ENCODE assay signal across 8 cellular contexts in the genomic region with DNA sequence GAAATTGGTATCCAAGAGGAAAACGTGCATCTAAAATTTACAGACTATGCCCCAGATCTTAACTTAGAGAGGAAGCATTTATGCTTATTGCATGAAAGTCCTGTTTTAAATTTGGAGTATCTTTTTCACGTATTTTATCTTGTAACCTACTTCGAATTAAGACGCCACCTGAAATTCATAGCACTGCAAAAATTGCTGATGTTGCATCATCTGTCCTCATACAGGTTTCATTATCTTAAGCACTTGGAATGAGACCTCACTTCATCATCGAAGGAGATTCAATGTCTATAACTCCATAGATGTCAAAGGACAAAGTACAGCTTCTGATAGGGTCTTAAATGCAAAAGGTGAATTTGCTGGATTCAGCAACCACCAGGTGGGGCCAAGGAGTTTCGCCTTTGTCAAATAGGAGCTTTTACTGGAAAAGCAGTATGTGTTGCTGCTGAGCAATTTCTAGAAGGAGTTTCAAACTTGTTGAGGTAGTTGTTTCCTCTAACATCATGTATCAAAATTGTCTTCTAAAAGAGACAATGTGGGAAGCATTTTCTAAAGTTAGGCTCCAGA.
DNase-seq lines count a peak whose midpoint lies in the region; ATAC-seq, FAIRE-seq and TF ChIP-seq lines count a peak whose summit lies in the region.

No MANE protein-coding gene starts in this region.

- 0 out of 2 replicates have a peak, but pooled peaks cover 4% of the 10 kb centered on the region for H3K27me3 ChIP-seq in HCT116 (ENCODE audit: insufficient read depth, low read length)

- TF ChIP-seq CTCF in HCT116 (IDR thresholded peaks at IDR 0.05 in 2 of 3, conservative IDR thresholded peaks at IDR 0.05 in 1 of 3; ENCODE audit: borderline replicate concordance in 1 of 3, insufficient read depth in 1 of 3, low read depth in 2 of 3, low read length in 2 of 3) = peak; percentile 40 to 76 (median 75); a peak in 5 of 6 replicates
- peak; percentile 41 for TF ChIP-seq CTCF in RWPE1 (conservative IDR thresholded peaks at IDR 0.05; ENCODE audit: low read depth)
- no peak for TF ChIP-seq CTCF in lower leg skin (IDR thresholded peaks at IDR 0.05)

- H3K4me2 ChIP-seq in HCT116 (ENCODE audit: low read length) = no peak overlapping the region

- RAD21 ChIA-PET in HCT116 (lab: Charles Lee; ENCODE audit: low non-redundant PET in 1 of 2, low total read pairs in 2 of 2, uncharacterized antibody in 2 of 2, unreplicated experiment in 2 of 2) = no interaction called here

- peak; percentile 50 for TF ChIP-seq RAD21 in HCT116 (IDR thresholded peaks at IDR 0.05; ENCODE audit: low read depth)

- H4K20me1 ChIP-seq in HCT116 (ENCODE audit: insufficient read depth) = no peaks in the 10 kb centered on the region

- H3K79me2 ChIP-seq in HCT116 (ENCODE audit: insufficient read depth, low read length) = no peaks in the 10 kb centered on the region

- intact Hi-C loops in HCT116 (cut with micrococcal nuclease) = loop anchor here (1.0 to 5.0 kb wide), 2 partner anchors 55 to 1440 kb away; no protein-coding TSS in a partner anchor
- intact Hi-C loops in lower leg skin (cut with DNase I; ENCODE audit: low total_unique reads) = no loop called here

- H3K4me3 ChIP-seq in HCT116 (replicated peaks in 1 of 2; ENCODE audit: low read depth in 1 of 2, low read length in 2 of 2) (no peak overlapping the region), lower leg skin (ENCODE audit: low read depth, poor library complexity, severe bottlenecking) (no peak overlapping the region)

- no TSS peak for BruUV-seq in HCT116 (replicated peaks; lab: Mats Ljungman, UMichigan)

- H3K9ac ChIP-seq in HCT116 (ENCODE audit: low read length) = no peak overlapping the region

- no peaks in the 10 kb centered on the region for H3K9me3 ChIP-seq in HCT116 (ENCODE audit: control insufficient read depth in 1 of 2, insufficient read depth in 1 of 2, low read depth in 1 of 2, low read length in 2 of 2)

- FAIRE-seq in frontal cortex (lab: Jason Lieb, UNC) = no peak

- WGBS in lower leg skin, 2 donors = 70 to 73% methylated on average over 6 of the region's 6 CpGs

- H2AFZ ChIP-seq in HCT116 (ENCODE audit: low read depth, low read length, poor library complexity, severe bottlenecking) = no peak overlapping the region

- peak; percentile 74 for ATAC-seq in HCT116
- ATAC-seq in HG03159 (IDR thresholded peaks at IDR 0.05; ENCODE audit: unreplicated experiment) = no peak

- no peaks in the 10 kb centered on the region for H3K4me1 ChIP-seq in HCT116 (ENCODE audit: control insufficient read depth in 1 of 2, insufficient read depth in 2 of 2, low read length in 2 of 2)

- H3K27ac ChIP-seq in HCT116 (ENCODE audit: low read depth, low read length) (no peak overlapping the region), RWPE1 (no peak overlapping the region)

- CTCF ChIA-PET in HCT116 (lab: Charles Lee) (interaction anchor here (0.5 to 3.0 kb wide), 10 partner anchors 12 to 1440 kb away, joined by 3 to 23 read pairs (median 5); no protein-coding TSS in a partner anchor), RWPE1 (lab: Yijun Ruan, JAX) (interaction anchor here (0.6 to 1.1 kb wide), 7 partner anchors 9 to 312 kb away, joined by 3 to 5 read pairs (median 4); no protein-coding TSS in a partner anchor)

- DNase-seq in AG20443 (ENCODE audit: low spot score) (peak; percentile 23), HCT116 (ENCODE audit: low read depth, low spot score) (peak; percentile 39), RWPE1 (ENCODE audit: low spot score) (peak; percentile 21), hepatic stellate cell (ENCODE audit: low spot score) (peak; percentile 15), C1 segment of cervical spinal cord (lab: John Stamatoyannopoulos, UW) (no peak), lower leg skin (ENCODE audit: low spot score in 2 of 2) (no peak), frontal cortex (ENCODE audit: low spot score in 2 of 2) (no peak)

- H3K9me2 ChIP-seq in HCT116 (ENCODE audit: insufficient read depth) = no peaks in the 10 kb centered on the region

- POLR2A ChIA-PET in HCT116 (lab: Charles Lee) = no interaction called here
- POLR2A ChIA-PET in RWPE1 (lab: Yijun Ruan, JAX; ENCODE audit: low non-redundant PET) = no interaction called here

- no peak for TF ChIP-seq POLR2A in HCT116 (IDR thresholded peaks at IDR 0.05; ENCODE audit: borderline replicate concordance, extremely low read depth, insufficient read depth, insufficient read length)
- TF ChIP-seq POLR2A in lower leg skin (IDR thresholded peaks at IDR 0.05) = no peak

- H3K36me3 ChIP-seq in HCT116 (ENCODE audit: control insufficient read depth in 1 of 2, insufficient read depth in 2 of 2, low read length in 2 of 2) = no peaks in the 10 kb centered on the region

TF ChIP-seq in HCT116, 20 proteins besides CTCF, POLR2A, EP300 and RAD21:
- TF ChIP-seq ZNF274 (IDR thresholded peaks at IDR 0.05; ENCODE audit: low read depth, low read length) = no peak
- no peak for TF ChIP-seq SIN3A (IDR thresholded peaks at IDR 0.05; ENCODE audit: low read depth)
- TF ChIP-seq, protein P1, sequence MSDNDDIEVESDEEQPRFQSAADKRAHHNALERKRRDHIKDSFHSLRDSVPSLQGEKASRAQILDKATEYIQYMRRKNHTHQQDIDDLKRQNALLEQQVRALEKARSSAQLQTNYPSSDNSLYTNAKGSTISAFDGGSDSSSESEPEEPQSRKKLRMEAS (IDR thresholded peaks at IDR 0.05) = no peak
- TF ChIP-seq, protein P2, sequence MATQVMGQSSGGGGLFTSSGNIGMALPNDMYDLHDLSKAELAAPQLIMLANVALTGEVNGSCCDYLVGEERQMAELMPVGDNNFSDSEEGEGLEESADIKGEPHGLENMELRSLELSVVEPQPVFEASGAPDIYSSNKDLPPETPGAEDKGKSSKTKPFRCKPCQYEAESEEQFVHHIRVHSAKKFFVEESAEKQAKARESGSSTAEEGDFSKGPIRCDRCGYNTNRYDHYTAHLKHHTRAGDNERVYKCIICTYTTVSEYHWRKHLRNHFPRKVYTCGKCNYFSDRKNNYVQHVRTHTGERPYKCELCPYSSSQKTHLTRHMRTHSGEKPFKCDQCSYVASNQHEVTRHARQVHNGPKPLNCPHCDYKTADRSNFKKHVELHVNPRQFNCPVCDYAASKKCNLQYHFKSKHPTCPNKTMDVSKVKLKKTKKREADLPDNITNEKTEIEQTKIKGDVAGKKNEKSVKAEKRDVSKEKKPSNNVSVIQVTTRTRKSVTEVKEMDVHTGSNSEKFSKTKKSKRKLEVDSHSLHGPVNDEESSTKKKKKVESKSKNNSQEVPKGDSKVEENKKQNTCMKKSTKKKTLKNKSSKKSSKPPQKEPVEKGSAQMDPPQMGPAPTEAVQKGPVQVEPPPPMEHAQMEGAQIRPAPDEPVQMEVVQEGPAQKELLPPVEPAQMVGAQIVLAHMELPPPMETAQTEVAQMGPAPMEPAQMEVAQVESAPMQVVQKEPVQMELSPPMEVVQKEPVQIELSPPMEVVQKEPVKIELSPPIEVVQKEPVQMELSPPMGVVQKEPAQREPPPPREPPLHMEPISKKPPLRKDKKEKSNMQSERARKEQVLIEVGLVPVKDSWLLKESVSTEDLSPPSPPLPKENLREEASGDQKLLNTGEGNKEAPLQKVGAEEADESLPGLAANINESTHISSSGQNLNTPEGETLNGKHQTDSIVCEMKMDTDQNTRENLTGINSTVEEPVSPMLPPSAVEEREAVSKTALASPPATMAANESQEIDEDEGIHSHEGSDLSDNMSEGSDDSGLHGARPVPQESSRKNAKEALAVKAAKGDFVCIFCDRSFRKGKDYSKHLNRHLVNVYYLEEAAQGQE (IDR thresholded peaks at IDR 0.05; ENCODE audit: low read depth) = no peak
- no peak for TF ChIP-seq ZFX (IDR thresholded peaks at IDR 0.05)
- TF ChIP-seq EGR1 (IDR thresholded peaks at IDR 0.05; ENCODE audit: low read depth) = no peak
- TF ChIP-seq SRF (IDR thresholded peaks at IDR 0.05; ENCODE audit: low read depth) = no peak
- no peak for TF ChIP-seq ELF1 (IDR thresholded peaks at IDR 0.05; ENCODE audit: borderline replicate concordance, low read depth)
- no peak for TF ChIP-seq FOSL1 (IDR thresholded peaks at IDR 0.05; ENCODE audit: low read depth)
- TF ChIP-seq POLR2AphosphoS5 (IDR thresholded peaks at IDR 0.05; ENCODE audit: low read depth, low read length) = no peak
- TF ChIP-seq EZH2 (IDR thresholded peaks at IDR 0.05) = no peak
- no peak for TF ChIP-seq TCF7L2 (IDR thresholded peaks at IDR 0.05; ENCODE audit: borderline replicate concordance, extremely low read depth, insufficient read depth, insufficient read length)
- no peak for TF ChIP-seq JUND (IDR thresholded peaks at IDR 0.05)
- TF ChIP-seq, protein P3, sequence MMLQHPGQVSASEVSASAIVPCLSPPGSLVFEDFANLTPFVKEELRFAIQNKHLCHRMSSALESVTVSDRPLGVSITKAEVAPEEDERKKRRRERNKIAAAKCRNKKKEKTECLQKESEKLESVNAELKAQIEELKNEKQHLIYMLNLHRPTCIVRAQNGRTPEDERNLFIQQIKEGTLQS (IDR thresholded peaks at IDR 0.05) = no peak
- no peak for TF ChIP-seq CEBPB (IDR thresholded peaks at IDR 0.05; ENCODE audit: low read depth)

Comparison
In these comparisons a context has a peak if more than half of its experiments do, and no peak if none do; other contexts are left out.
1. DNase-seq: peak in AG20443 (single experiment), HCT116 (single experiment), RWPE1 (single experiment) and hepatic stellate cell (single experiment); none in C1 segment of cervical spinal cord (0 of 14), lower leg skin (0 of 2) and frontal cortex (0 of 2).
2. CTCF ChIP-seq: peak in HCT116 (3 of 3) and RWPE1 (single experiment); none in lower leg skin (0 of 3).